ENCODE assay signal across 25 cellular contexts in genomic region chr2:44296653-44297052, GRCh38. TPM values are rescaled to one million over a fixed set of nuclear protein-coding genes. Genes with fewer than 3 reads are reported as not detected.
"Had no signal": no experiment of that assay in that cellular context is flagged by ENCODE, and none has a peak within 500 bp of the region (broad histone marks: within the 10 kb centered on the region; RNA-seq: fewer than 3 reads in every experiment).

No MANE protein-coding gene starts in this region.

- H3K27me3 ChIP-seq: neural progenitor cell, ovary, vagina had no signal

- H3K27ac ChIP-seq: heart right ventricle, neural progenitor cell, ovary, prostate gland, spleen, vagina had no signal

- H3K4me1 ChIP-seq: prostate gland, vagina had no signal

- H3K9me3 ChIP-seq: heart right ventricle, ovary, prostate gland, spleen, thoracic aorta, vagina had no signal

- H3K4me3 Mint-ChIP-seq: activated B cell treated with CpG ODN at 0.5 μM for 24 hours; activated CD4-positive, alpha-beta memory T cell treated with anti-CD3 and anti-CD28 coated beads for 36 hours; activated naive CD8-positive, alpha-beta T cell treated with anti-CD3 and anti-CD28 coated beads, Interleukin-2, amount 50 U/mL, for 24 hours; activated T-cell treated with anti-CD3 and anti-CD28 coated beads, Interleukin-2, amount 50 U/mL, for 72 hours; brain; memory B cell; neural progenitor cell; T-helper 2 cell treated with Interferon-gamma antibody and Interleukin-4, amounts not matched to agents 5 μg/mL and 100 μg/mL, for 36 hours; type B pancreatic cell had no signal

- H2AFZ ChIP-seq: neural progenitor cell had no signal

- H3K9ac ChIP-seq: neural progenitor cell had no signal

- H3K27ac Mint-ChIP-seq: activated B cell treated with CpG ODN at 0.5 μM for 24 hours; activated naive CD8-positive, alpha-beta T cell treated with anti-CD3 and anti-CD28 coated beads, Interleukin-2, amount 50 U/mL, for 24 hours; activated T-cell treated with anti-CD3 and anti-CD28 coated beads, Interleukin-2, amount 50 U/mL, for 72 hours; brain; memory B cell; neural progenitor cell; T-helper 2 cell treated with Interferon-gamma antibody and Interleukin-4, amounts not matched to agents 5 μg/mL and 100 μg/mL, for 36 hours; type B pancreatic cell had no signal

- H3K9me3 Mint-ChIP-seq: activated B cell treated with CpG ODN at 0.5 μM for 24 hours; activated CD4-positive, alpha-beta memory T cell treated with anti-CD3 and anti-CD28 coated beads for 36 hours; activated naive CD8-positive, alpha-beta T cell treated with anti-CD3 and anti-CD28 coated beads, Interleukin-2, amount 50 U/mL, for 24 hours; activated T-cell treated with anti-CD3 and anti-CD28 coated beads, Interleukin-2, amount 50 U/mL, for 72 hours; memory B cell; neural progenitor cell; T-helper 2 cell treated with Interferon-gamma antibody and Interleukin-4, amounts not matched to agents 5 μg/mL and 100 μg/mL, for 36 hours; type B pancreatic cell had no signal

- ATAC-seq: activated naive CD8-positive, alpha-beta T cell treated with anti-CD3 and anti-CD28 coated beads, Interleukin-2, amount 50 U/mL, for 24 hours; heart right ventricle; left cardiac atrium; naive thymus-derived CD4-positive, alpha-beta T cell had no signal

- H3K27me3 Mint-ChIP-seq: type B pancreatic cell had no signal

- H3K36me3 ChIP-seq: heart right ventricle, neural progenitor cell, ovary, prostate gland, spleen, thoracic aorta, vagina had no signal

- H3K4me3 ChIP-seq: heart right ventricle, neural progenitor cell, ovary, prostate gland, spleen, thoracic aorta, vagina had no signal

- H3K36me3 Mint-ChIP-seq: activated CD4-positive, alpha-beta memory T cell treated with anti-CD3 and anti-CD28 coated beads for 36 hours; brain; memory B cell; neural progenitor cell; type B pancreatic cell had no signal

- DNase-seq: activated B cell treated with CpG ODN at 0.5 μM for 24 hours; activated CD4-positive, alpha-beta memory T cell treated with anti-CD3 and anti-CD28 coated beads for 36 hours; activated CD4-positive, alpha-beta T cell treated with anti-CD3 and anti-CD28 coated beads for 4 hours; activated effector memory CD4-positive, alpha-beta T cell treated with anti-CD3 and anti-CD28 coated beads, Interleukin-2, amount 50 U/mL, for 16 hours; activated naive CD4-positive, alpha-beta T cell treated with anti-CD3 and anti-CD28 coated beads, Interleukin-2, amount 50 U/mL, for 16 hours; activated naive CD8-positive, alpha-beta T cell treated with anti-CD3 and anti-CD28 coated beads, Interleukin-2, amount 50 U/mL, for 24 hours; activated T-cell treated with anti-CD3 and anti-CD28 coated beads, Interleukin-2, amount 50 U/mL, for 72 hours; anterior cingulate cortex; heart right ventricle; islet precursor cell; left cardiac atrium; naive thymus-derived CD4-positive, alpha-beta T cell; ovary; spleen; stimulated activated CD4-positive, alpha-beta T cell treated with anti-CD3 and anti-CD28 coated beads, Interleukin-4, amount 100 ng/mL, for 1 hour; stimulated activated naive CD4-positive, alpha-beta T cell treated with Interleukin-2 at 50 U/mL for 16 hours had no signal

- H3K4me2 ChIP-seq: neural progenitor cell had no signal

RNA-seq across cellular contexts. Expression of gene SLC3A1, which starts 21.4 kb away (rescaled TPM):
- total RNA-seq: chondrocyte, vagina had no signal
